Comparison of ENCODE assay signal across 23 cellular contexts in the genomic region with DNA sequence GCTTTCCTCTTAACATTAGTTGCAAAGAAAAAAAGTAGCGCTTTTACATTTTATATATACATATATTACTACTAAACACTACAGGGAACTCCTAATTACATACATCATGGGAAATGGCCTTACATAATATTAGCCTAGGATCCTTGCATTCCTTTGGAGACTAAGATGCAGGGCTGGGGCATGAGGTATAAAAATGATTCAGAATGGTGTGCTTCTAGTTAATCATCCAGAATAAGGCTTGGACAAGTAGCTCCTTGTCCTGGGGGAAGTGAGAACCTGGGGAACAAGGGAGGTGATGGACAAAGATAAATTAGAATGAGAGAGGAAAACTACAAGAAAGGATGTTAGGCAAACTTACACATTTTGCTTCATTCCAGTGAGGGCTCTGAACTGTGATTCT. TPM values are rescaled to one million over a fixed set of nuclear protein-coding genes. Genes with fewer than 3 reads are reported as not detected.
A peak's percentile ranks its signal among the peaks of the same experiment; 100 is the strongest.
DNase-seq lines count a peak whose midpoint lies in the region; FAIRE-seq and TF ChIP-seq lines count a peak whose summit lies in the region.
"Had no signal": no experiment of that assay in that cellular context is flagged by ENCODE, and none has a peak within 500 bp of the region (broad histone marks: within the 10 kb centered on the region; RNA-seq: fewer than 3 reads in every experiment).

No MANE protein-coding gene starts in this region.

- H3K4me1 ChIP-seq in Karpas-422 (ENCODE audit: low read length) = peaks cover 12% of the 10 kb centered on the region
- H3K4me1 ChIP-seq: BE2C had no signal

- no peaks in the 10 kb centered on the region for H3K79me2 ChIP-seq in Karpas-422 (ENCODE audit: low read length)

- H3K27me3 ChIP-seq in Karpas-422 (ENCODE audit: low read length) = no peaks in the 10 kb centered on the region
- H3K27me3 ChIP-seq: BE2C had no signal

- H3K9me2 ChIP-seq in Karpas-422 (replicated peaks; ENCODE audit: insufficient read depth, low read length) = no peaks in the 10 kb centered on the region

- 0 out of 2 replicates have a peak, but pooled peaks cover 4% of the 10 kb centered on the region for H4K20me1 ChIP-seq in Karpas-422 (ENCODE audit: insufficient read depth, low read depth, low read length)
- H4K20me1 ChIP-seq: BLaER1 had no signal

- H3K9ac ChIP-seq in Karpas-422 (ENCODE audit: low read length) = no peak overlapping the region
- H3K9ac ChIP-seq: BLaER1 had no signal

- H3K27ac ChIP-seq in Karpas-422 (ENCODE audit: low read length) = no peak overlapping the region
- H3K27ac ChIP-seq: BLaER1 had no signal

- no peak for TF ChIP-seq POLR2A in GM12891 (IDR thresholded peaks at IDR 0.05; ENCODE audit: low read depth, low read length)

- H3K4me2 ChIP-seq in Karpas-422 (ENCODE audit: low read depth, low read length, poor library complexity, severe bottlenecking) = no peak overlapping the region
- H3K4me2 ChIP-seq: BLaER1 had no signal

- H3K4me3 ChIP-seq in Karpas-422 (ENCODE audit: low read length) (no peak overlapping the region), epithelial cell of esophagus (ENCODE audit: low read length) (no peak overlapping the region)
- H3K4me3 ChIP-seq: BLaER1, GM12878 had no signal

- H2AFZ ChIP-seq in Karpas-422 (ENCODE audit: low read length) = peak overlapping the region; percentile 91; the same call in 1 of the 2 replicates

- TF ChIP-seq CTCF in epithelial cell of esophagus (IDR thresholded peaks at IDR 0.05; ENCODE audit: insufficient read depth, low read depth, low read length, missing control alignments) = no peak

- peak; percentile 62 for FAIRE-seq in GM12891 (lab: Jason Lieb, UNC)

- H3K36me3 ChIP-seq in Karpas-422 (ENCODE audit: insufficient read depth, low read length) = no peaks in the 10 kb centered on the region
- H3K36me3 ChIP-seq: BE2C, BLaER1 had no signal

- H3K9me3 ChIP-seq in Karpas-422 (ENCODE audit: low read length) = no peaks in the 10 kb centered on the region
- H3K9me3 ChIP-seq: BE2C, BLaER1 had no signal

- DNase-seq in GM12891 (ENCODE audit: insufficient read length, low spot score) (no peak), Karpas-422 (no peak), epithelial cell of esophagus (ENCODE audit: low read depth) (peak; percentile 59), NK-92 (lab: John Stamatoyannopoulos, UW; ENCODE audit: unreplicated experiment) (no peak), NCI-H345 (lab: John Stamatoyannopoulos, UW) (no peak)
- DNase-seq: 8988T; ACHN; BE2C; CD4-positive, alpha-beta memory T cell; CD4-positive, CD25-positive, alpha-beta regulatory T cell; CD8-positive, alpha-beta memory T cell; COR-L47; DMS 273 treated with DMSO at 0.1 percent for 48 hours; DMS153; DMS53; DMS79; DND-41; EL; GDM1 had no signal

TF ChIP-seq in GM12891, 5 proteins besides CTCF, POLR2A, EP300 and RAD21:
- TF ChIP-seq POU2F2 (IDR thresholded peaks at IDR 0.05; ENCODE audit: low read depth, low read length) (no peak), TAF1 (IDR thresholded peaks at IDR 0.05; ENCODE audit: low read depth, low read length) (no peak), PAX5 (IDR thresholded peaks at IDR 0.05; ENCODE audit: insufficient read depth, low read length, severe bottlenecking) (no peak), SPI1 (IDR thresholded peaks at IDR 0.05; ENCODE audit: low read depth, low read length) (no peak), POLR2AphosphoS5 (IDR thresholded peaks at IDR 0.05; ENCODE audit: low read depth, low read length) (no peak)

RNA-seq across cellular contexts. Expression of gene GUCY2F, which starts 3.0 kb away (rescaled TPM):
- not detected for polyA plus RNA-seq in GM12891 (2012; ENCODE audit: low read depth, missing spikeins)
- not detected in 2 replicates for total RNA-seq in Karpas-422 (2014; rRNA removed; shearing (Covaris generic); ENCODE audit: low replicate concordance)
- total RNA-seq: CD4-positive, alpha-beta memory T cell; CD4-positive, CD25-positive, alpha-beta regulatory T cell; CD8-positive, alpha-beta memory T cell; G401; GM12878 had no signal
- polyA plus RNA-seq: CD14-positive monocyte; CD4-positive, alpha-beta memory T cell; CD4-positive, CD25-positive, alpha-beta regulatory T cell; CD8-positive, alpha-beta memory T cell; GM12878 had no signal

RNA-seq across cellular contexts. Expression of gene NXT2, which starts 51.8 kb away (rescaled TPM):
- 11.1 TPM for polyA plus RNA-seq in GM12891 (2012; ENCODE audit: low read depth, missing spikeins)
- total RNA-seq in Karpas-422 (2014; rRNA removed; shearing (Covaris generic); ENCODE audit: low replicate concordance) = 9.9 and 27.7 TPM in 2 replicates
